Comparison of ENCODE assay signal across 2 cellular contexts in genomic region chr1:3731951-3732746, GRCh38.
TF ChIP-seq lines count a peak whose summit lies in the region.

No MANE protein-coding gene starts in this region.

TF ChIP-seq in HepG2, 621 proteins besides CTCF, POLR2A, EP300 and RAD21:
- TF ChIP-seq NR1H2 (CRISPR knock-in tag; IDR thresholded peaks at IDR 0.05; ENCODE audit: borderline replicate concordance, low read depth) (no peak), HNRNPLL (IDR thresholded peaks at IDR 0.05; ENCODE audit: low read depth, low read length, poor library complexity, severe bottlenecking) (peak; percentile 8), BRCA1 (CRISPR knock-in tag; IDR thresholded peaks at IDR 0.05) (no peak), RFXAP (CRISPR knock-in tag; IDR thresholded peaks at IDR 0.05; ENCODE audit: borderline replicate concordance) (no peak), HOXA9 (CRISPR knock-in tag; IDR thresholded peaks at IDR 0.05; ENCODE audit: borderline replicate concordance) (no peak), LCORL (IDR thresholded peaks at IDR 0.05) (no peak), LCORL (CRISPR knock-in tag; IDR thresholded peaks at IDR 0.05) (no peak), ZNF446 (CRISPR knock-in tag; IDR thresholded peaks at IDR 0.05) (no peak), ZC3H13 (CRISPR knock-in tag; IDR thresholded peaks at IDR 0.05) (peak; percentile 33; the same call in 1 of the 2 replicates), AGO1 (IDR thresholded peaks at IDR 0.05; ENCODE audit: low read depth, low read length, poor library complexity, severe bottlenecking) (peak; percentile 7), EEA1 (CRISPR knock-in tag; IDR thresholded peaks at IDR 0.05; ENCODE audit: borderline replicate concordance) (no peak), ZBTB2 (CRISPR knock-in tag; IDR thresholded peaks at IDR 0.05; ENCODE audit: low read depth) (no peak), ZNF652 (CRISPR knock-in tag; IDR thresholded peaks at IDR 0.05; ENCODE audit: borderline replicate concordance, low read depth) (peak; percentile 88), ZNF296 (CRISPR knock-in tag; conservative IDR thresholded peaks at IDR 0.05) (peak; percentile 67; the same call in 1 of the 2 replicates), MIXL1 (CRISPR knock-in tag; IDR thresholded peaks at IDR 0.05) (no peak), PRMT3 (CRISPR knock-in tag; IDR thresholded peaks at IDR 0.05; ENCODE audit: borderline replicate concordance, low read depth) (no peak)
TF ChIP-seq in HepG2: peak in this region for 5.

TF ChIP-seq in H1, 55 proteins besides CTCF, POLR2A, EP300 and RAD21:
- TF ChIP-seq POLR2AphosphoS5 (IDR thresholded peaks at IDR 0.05; ENCODE audit: low read depth, low read length) (peak; percentile 47; the same call in 1 of the 2 replicates), NRF1 (IDR thresholded peaks at IDR 0.05; ENCODE audit: low read depth, low read length) (no peak), EGR1 (IDR thresholded peaks at IDR 0.05; ENCODE audit: borderline replicate concordance, low read depth, low read length) (no peak), USF2 (IDR thresholded peaks at IDR 0.05; ENCODE audit: low read length) (no peak)
TF ChIP-seq in H1: peak in this region for 1.
